Comparison of ENCODE assay signal across 1 cellular context in the genomic region with DNA sequence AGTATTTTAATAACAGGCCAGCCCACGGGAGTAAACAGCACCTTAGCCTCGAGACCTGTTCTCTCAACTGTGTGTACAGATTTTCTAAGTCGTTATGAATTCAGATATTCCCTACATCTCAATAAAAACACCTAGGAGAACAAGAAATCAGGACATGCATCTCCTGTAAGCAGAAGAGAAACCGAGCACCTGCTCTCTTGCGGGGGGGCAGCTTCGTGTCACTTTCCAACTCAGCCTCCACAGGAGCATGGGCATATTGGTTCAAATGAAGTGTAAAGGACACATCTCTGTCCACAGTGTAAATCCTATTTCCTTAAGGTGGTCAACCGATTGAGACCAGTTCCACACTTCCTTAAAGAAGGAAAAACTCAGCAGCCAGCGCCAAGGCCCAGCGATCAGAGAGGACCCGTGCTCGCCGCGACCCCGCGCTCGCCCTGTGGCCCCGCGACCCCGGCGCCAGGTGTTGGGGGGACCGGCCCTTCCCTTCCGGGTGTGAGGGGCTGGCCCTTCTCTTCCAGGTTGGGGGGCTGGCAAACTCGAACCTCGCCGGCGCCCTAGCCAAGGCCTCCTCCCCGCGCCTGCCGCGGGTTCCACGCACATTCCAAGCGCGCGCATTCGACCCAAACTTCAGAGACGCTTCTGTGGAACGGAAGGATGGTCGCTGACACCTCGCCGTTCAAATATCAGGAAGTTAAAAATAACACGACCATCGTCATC.
TF ChIP-seq lines count a peak whose summit lies in the region.

No MANE protein-coding gene starts in this region.

TF ChIP-seq in HCT116, 20 proteins besides CTCF, POLR2A, EP300 and RAD21 (continued from another document):
- TF ChIP-seq, protein P1, sequence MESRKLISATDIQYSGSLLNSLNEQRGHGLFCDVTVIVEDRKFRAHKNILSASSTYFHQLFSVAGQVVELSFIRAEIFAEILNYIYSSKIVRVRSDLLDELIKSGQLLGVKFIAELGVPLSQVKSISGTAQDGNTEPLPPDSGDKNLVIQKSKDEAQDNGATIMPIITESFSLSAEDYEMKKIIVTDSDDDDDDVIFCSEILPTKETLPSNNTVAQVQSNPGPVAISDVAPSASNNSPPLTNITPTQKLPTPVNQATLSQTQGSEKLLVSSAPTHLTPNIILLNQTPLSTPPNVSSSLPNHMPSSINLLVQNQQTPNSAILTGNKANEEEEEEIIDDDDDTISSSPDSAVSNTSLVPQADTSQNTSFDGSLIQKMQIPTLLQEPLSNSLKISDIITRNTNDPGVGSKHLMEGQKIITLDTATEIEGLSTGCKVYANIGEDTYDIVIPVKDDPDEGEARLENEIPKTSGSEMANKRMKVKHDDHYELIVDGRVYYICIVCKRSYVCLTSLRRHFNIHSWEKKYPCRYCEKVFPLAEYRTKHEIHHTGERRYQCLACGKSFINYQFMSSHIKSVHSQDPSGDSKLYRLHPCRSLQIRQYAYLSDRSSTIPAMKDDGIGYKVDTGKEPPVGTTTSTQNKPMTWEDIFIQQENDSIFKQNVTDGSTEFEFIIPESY (IDR thresholded peaks at IDR 0.05; ENCODE audit: extremely low read depth, insufficient replicate concordance, low read length) = no peak
- TF ChIP-seq, protein P2, sequence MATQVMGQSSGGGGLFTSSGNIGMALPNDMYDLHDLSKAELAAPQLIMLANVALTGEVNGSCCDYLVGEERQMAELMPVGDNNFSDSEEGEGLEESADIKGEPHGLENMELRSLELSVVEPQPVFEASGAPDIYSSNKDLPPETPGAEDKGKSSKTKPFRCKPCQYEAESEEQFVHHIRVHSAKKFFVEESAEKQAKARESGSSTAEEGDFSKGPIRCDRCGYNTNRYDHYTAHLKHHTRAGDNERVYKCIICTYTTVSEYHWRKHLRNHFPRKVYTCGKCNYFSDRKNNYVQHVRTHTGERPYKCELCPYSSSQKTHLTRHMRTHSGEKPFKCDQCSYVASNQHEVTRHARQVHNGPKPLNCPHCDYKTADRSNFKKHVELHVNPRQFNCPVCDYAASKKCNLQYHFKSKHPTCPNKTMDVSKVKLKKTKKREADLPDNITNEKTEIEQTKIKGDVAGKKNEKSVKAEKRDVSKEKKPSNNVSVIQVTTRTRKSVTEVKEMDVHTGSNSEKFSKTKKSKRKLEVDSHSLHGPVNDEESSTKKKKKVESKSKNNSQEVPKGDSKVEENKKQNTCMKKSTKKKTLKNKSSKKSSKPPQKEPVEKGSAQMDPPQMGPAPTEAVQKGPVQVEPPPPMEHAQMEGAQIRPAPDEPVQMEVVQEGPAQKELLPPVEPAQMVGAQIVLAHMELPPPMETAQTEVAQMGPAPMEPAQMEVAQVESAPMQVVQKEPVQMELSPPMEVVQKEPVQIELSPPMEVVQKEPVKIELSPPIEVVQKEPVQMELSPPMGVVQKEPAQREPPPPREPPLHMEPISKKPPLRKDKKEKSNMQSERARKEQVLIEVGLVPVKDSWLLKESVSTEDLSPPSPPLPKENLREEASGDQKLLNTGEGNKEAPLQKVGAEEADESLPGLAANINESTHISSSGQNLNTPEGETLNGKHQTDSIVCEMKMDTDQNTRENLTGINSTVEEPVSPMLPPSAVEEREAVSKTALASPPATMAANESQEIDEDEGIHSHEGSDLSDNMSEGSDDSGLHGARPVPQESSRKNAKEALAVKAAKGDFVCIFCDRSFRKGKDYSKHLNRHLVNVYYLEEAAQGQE (IDR thresholded peaks at IDR 0.05; ENCODE audit: low read depth) = no peak
- TF ChIP-seq CEBPB (IDR thresholded peaks at IDR 0.05; ENCODE audit: low read depth) = no peak
- TF ChIP-seq, protein P3, sequence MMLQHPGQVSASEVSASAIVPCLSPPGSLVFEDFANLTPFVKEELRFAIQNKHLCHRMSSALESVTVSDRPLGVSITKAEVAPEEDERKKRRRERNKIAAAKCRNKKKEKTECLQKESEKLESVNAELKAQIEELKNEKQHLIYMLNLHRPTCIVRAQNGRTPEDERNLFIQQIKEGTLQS (IDR thresholded peaks at IDR 0.05) = no peak
